Comparison of ENCODE assay signal across 18 cellular contexts in the genomic region with DNA sequence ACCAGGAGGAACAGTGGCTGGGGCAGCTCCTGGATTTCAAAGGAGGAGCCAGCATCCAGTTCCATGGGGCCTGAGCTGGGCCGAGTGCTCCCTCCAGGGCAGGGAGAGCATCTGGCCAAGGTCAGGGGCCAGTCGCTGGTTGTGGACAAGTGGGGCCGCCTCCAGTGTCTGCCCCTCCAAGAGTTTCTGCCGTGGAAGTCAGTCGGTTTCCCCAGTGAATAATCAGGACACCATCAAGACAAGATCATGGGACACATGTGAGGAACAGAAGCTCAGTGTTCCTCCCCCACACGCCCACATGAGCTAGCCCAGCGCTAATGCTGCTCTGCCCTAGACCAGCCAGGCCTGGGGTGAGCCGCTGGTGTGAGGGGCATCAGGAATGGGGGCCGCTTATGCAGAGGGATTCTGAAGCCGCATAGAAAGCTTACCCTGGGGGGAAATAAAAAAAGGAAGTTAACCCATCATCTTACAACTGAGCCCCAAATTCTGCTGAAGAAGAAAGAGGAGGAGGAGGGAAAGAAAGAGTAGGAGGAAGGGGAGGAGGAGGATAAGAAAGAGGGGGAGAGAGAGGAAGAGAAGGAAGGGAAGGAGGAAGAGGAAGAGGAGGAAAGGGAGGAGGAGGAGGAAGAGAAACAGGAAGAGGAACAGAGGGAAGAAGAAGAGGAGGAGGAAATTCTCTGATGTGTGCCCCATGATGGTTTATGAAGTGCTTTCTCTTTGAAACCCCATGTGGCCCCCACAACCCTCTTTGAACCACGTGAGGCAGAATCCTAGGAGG.
DNase-seq lines count a peak whose midpoint lies in the region; ATAC-seq and TF ChIP-seq lines count a peak whose summit lies in the region.
"Had no signal": no experiment of that assay in that cellular context is flagged by ENCODE, and none has a peak within 500 bp of the region (broad histone marks: within the 10 kb centered on the region; RNA-seq: fewer than 3 reads in every experiment).

No MANE protein-coding gene starts in this region.

- no peak for TF ChIP-seq POLR2A in NB4 (IDR thresholded peaks at IDR 0.05; ENCODE audit: extremely low read depth, insufficient read length)

- no peaks in the 10 kb centered on the region for H3K36me3 ChIP-seq in right atrium auricular region
- H3K36me3 ChIP-seq: esophagus muscularis mucosa had no signal

- H3K4me3 ChIP-seq in NB4 (ENCODE audit: low read depth, low read length) = no peak overlapping the region
- no peak overlapping the region for H3K4me3 ChIP-seq in right atrium auricular region
- H3K4me3 ChIP-seq: esophagus muscularis mucosa had no signal

- H3K27me3 ChIP-seq in right atrium auricular region = no peaks in the 10 kb centered on the region

- ATAC-seq in sciatic nerve = no peak
- ATAC-seq in GM21515 (IDR thresholded peaks at IDR 0.05; ENCODE audit: unreplicated experiment) = no peak
- ATAC-seq: activated CD8-positive, alpha-beta T cell treated with anti-CD3 and anti-CD28 coated beads, Interleukin-2, amount 10 ng/mL, durations not matched to agents 7 days and 5 days; activated T-cell treated with anti-CD3 and anti-CD28 coated beads, Interleukin-2, amount 50 U/mL, for 72 hours; CD8-positive, alpha-beta T cell had no signal

- peak; percentile 13 for DNase-seq in COLO829 (ENCODE audit: low spot score)
- DNase-seq in NB4 (ENCODE audit: low read depth) = peak; percentile 9
- DNase-seq in right atrium auricular region (ENCODE audit: low spot score) = no peak
- peak; percentile 45 for DNase-seq in sciatic nerve (ENCODE audit: low spot score)
- no peak for DNase-seq in AG08395 (ENCODE audit: low spot score)
- DNase-seq in T-helper 2 cell = no peak
- DNase-seq: activated CD4-positive, CD25-positive, alpha-beta regulatory T cell treated with anti-CD3 and anti-CD28 coated beads, Interleukin-2, amount 50 U/mL, for 72 hours; activated CD8-positive, alpha-beta T cell treated with anti-CD3 and anti-CD28 coated beads, Interleukin-2, amount 10 ng/mL, durations not matched to agents 7 days and 5 days; activated T-cell treated with anti-CD3 and anti-CD28 coated beads, Interleukin-2, amount 50 U/mL, for 72 hours; cerebellar nuclear complex; effector CD8-positive, alpha-beta T cell; glutamatergic neuron; HCEC 1CT; NCI-H2029; T-helper 9 cell had no signal

- intact Hi-C loops in sciatic nerve (cut with DNase I) = no loop called here

- H3K9me3 ChIP-seq in right atrium auricular region = no peaks in the 10 kb centered on the region
- H3K9me3 ChIP-seq: esophagus muscularis mucosa had no signal

- TF ChIP-seq CTCF in NB4 (IDR thresholded peaks at IDR 0.05; ENCODE audit: low read depth, low read length) = no peak
- TF ChIP-seq CTCF in right atrium auricular region (IDR thresholded peaks at IDR 0.05) = no peak

- peaks cover 0 to 45% of the 10 kb centered on the region in 2 donors for H3K4me1 ChIP-seq in right atrium auricular region

- H3K27ac ChIP-seq in right atrium auricular region = peak overlapping the region; percentile 80 to 84
- H3K27ac ChIP-seq: esophagus muscularis mucosa had no signal

Comparison
In these comparisons a context has a peak if more than half of its experiments do, and no peak if none do; other contexts are left out.
1. DNase-seq: peak in COLO829 (single experiment), NB4 (single experiment) and sciatic nerve (single experiment); none in right atrium auricular region (single experiment), AG08395 (single experiment) and T-helper 2 cell (0 of 5).